ENCODE assay signal across 2 cellular contexts in genomic region chr10:95540514-95541052, GRCh38.
TF ChIP-seq lines count a peak whose summit lies in the region.

No MANE protein-coding gene starts in this region.

TF ChIP-seq in GM23338, 12 proteins besides CTCF, POLR2A, EP300 and RAD21:
- TF ChIP-seq ETS1 (IDR thresholded peaks at IDR 0.05): no peak
- TF ChIP-seq JUNB (IDR thresholded peaks at IDR 0.05; ENCODE audit: unreplicated experiment): no peak
- no peak for TF ChIP-seq POLR2AphosphoS5 (IDR thresholded peaks at IDR 0.05; ENCODE audit: low read depth)
- TF ChIP-seq EZH2phosphoT487 (IDR thresholded peaks at IDR 0.05; ENCODE audit: unreplicated experiment): no peak
- TF ChIP-seq CREB1 (CRISPR knock-in tag; IDR thresholded peaks at IDR 0.05; ENCODE audit: low read depth): no peak
- no peak for TF ChIP-seq ZNF331 (CRISPR knock-in tag; IDR thresholded peaks at IDR 0.05; ENCODE audit: low read depth)
- TF ChIP-seq STAT1 (IDR thresholded peaks at IDR 0.05; ENCODE audit: unreplicated experiment): no peak
- TF ChIP-seq ZNF114 (CRISPR knock-in tag; IDR thresholded peaks at IDR 0.05): no peak
- no peak for TF ChIP-seq ZNF462 (CRISPR knock-in tag; IDR thresholded peaks at IDR 0.05)
- TF ChIP-seq NANOG (IDR thresholded peaks at IDR 0.05; ENCODE audit: borderline replicate concordance): no peak
- TF ChIP-seq EZH2 (IDR thresholded peaks at IDR 0.05; ENCODE audit: low read depth, unreplicated experiment): no peak
- no peak for TF ChIP-seq REST (IDR thresholded peaks at IDR 0.05; ENCODE audit: unreplicated experiment)

TF ChIP-seq in K562, 482 proteins besides CTCF, POLR2A, EP300 and RAD21:
- TF ChIP-seq XRCC3 (IDR thresholded peaks at IDR 0.05) (no peak), ZNF764 (CRISPR knock-in tag; IDR thresholded peaks at IDR 0.05; ENCODE audit: low read depth) (no peak), ZFP36 (IDR thresholded peaks at IDR 0.05; ENCODE audit: low read depth, low read length, partially characterized antibody) (peak; percentile 91)
